ENCODE assay signal across 10 cellular contexts in the genomic region with DNA sequence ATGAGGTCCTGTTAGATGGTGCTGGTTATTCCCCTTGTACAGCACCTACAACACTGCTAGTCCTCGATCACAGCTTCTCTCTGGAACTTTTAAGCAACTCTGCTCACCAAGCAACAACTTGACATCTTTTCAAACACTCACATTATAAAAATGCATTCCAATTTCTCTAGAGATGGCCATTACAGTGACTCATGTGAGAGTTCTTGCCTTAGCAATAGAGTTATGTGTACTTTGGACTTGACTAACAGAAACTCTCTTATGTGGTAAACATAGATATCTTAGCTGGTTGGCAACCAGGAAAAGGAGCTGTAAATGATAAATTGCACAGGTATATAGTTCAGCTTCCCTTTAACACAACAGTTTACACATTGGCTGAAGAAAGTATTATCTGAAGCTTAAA.
DNase-seq lines count a peak whose midpoint lies in the region; ATAC-seq and TF ChIP-seq lines count a peak whose summit lies in the region.
"Had no signal": no experiment of that assay in that cellular context is flagged by ENCODE, and none has a peak within 500 bp of the region (broad histone marks: within the 10 kb centered on the region; RNA-seq: fewer than 3 reads in every experiment).

No MANE protein-coding gene starts in this region.

- no peak overlapping the region for H2AFZ ChIP-seq in hepatocyte

- H3K79me2 ChIP-seq in hepatocyte, result no peaks in the 10 kb centered on the region

- H3K4me1 ChIP-seq in hepatocyte (ENCODE audit: insufficient read depth), result peaks cover 15% of the 10 kb centered on the region

- peak overlapping the region; percentile 79 for H3K27ac ChIP-seq in hepatocyte

- peak; percentile 92 for DNase-seq in A172 (ENCODE audit: low spot score)
- peak; percentile 94 for DNase-seq in SW480 (ENCODE audit: low spot score)
- DNase-seq in hepatocyte (ENCODE audit: low spot score), result peak; percentile 70
- no peak for DNase-seq in NCI-H1436 (lab: John Stamatoyannopoulos, UW)
- DNase-seq in stimulated activated CD4-positive, alpha-beta T cell treated with anti-CD3 and anti-CD28 coated beads, Interleukin-2, amount 100 ng/mL, for 48 hours, result no peak
- DNase-seq in GM19240 (ENCODE audit: insufficient read length, low spot score), result no peak
- DNase-seq: activated naive CD4-positive, alpha-beta T cell treated with anti-CD3 and anti-CD28 coated beads, Interleukin-2, amount 50 U/mL, for 16 hours; heart left ventricle had no signal

- no peaks in the 10 kb centered on the region for H3K36me3 ChIP-seq in hepatocyte (replicated peaks; ENCODE audit: insufficient read depth, low read depth)
- H3K36me3 ChIP-seq: heart left ventricle had no signal

- no peaks in the 10 kb centered on the region for H3K27me3 ChIP-seq in hepatocyte
- H3K27me3 ChIP-seq: heart left ventricle had no signal

- ATAC-seq in GM18909 (IDR thresholded peaks at IDR 0.05; ENCODE audit: poor library complexity, unreplicated experiment), result peak; percentile 64
- no peak for ATAC-seq in GM19395 (IDR thresholded peaks at IDR 0.05; ENCODE audit: unreplicated experiment)

- TF ChIP-seq CTCF in hepatocyte (IDR thresholded peaks at IDR 0.05; ENCODE audit: poor library complexity), result no peak

- H3K4me2 ChIP-seq in hepatocyte, result peak overlapping the region; percentile 55

- H3K9me2 ChIP-seq in hepatocyte (replicated peaks; ENCODE audit: insufficient read depth), result no peaks in the 10 kb centered on the region

- WGBS in hepatocyte (ENCODE audit: low lambda C conversion rate, missing lambda C conversion rate), result 38% methylated on average over 1 of the region's 1 CpG

- H4K20me1 ChIP-seq in hepatocyte (ENCODE audit: insufficient read depth, poor library complexity, severe bottlenecking), result no peaks in the 10 kb centered on the region

- no peak overlapping the region for H3K4me3 ChIP-seq in hepatocyte
- H3K4me3 ChIP-seq: heart left ventricle had no signal

- H3K9me3 ChIP-seq in hepatocyte (ENCODE audit: low read depth), result peaks cover 4% of the 10 kb centered on the region

Comparison
In these comparisons a context has a peak if more than half of its experiments do, and no peak if none do; other contexts are left out.
1. DNase-seq: peak in A172 (single experiment), SW480 (single experiment) and hepatocyte (single experiment); none in NCI-H1436 (single experiment), stimulated activated CD4-positive, alpha-beta T cell treated with anti-CD3 and anti-CD28 coated beads, Interleukin-2, amount 100 ng/mL, for 48 hours (0 of 2) and GM19240 (single experiment).